Comparison of ENCODE assay signal across 28 cellular contexts in genomic region chr22:35797411-35797810, GRCh38.
"Had no signal": no experiment of that assay in that cellular context is flagged by ENCODE, and none has a peak within 500 bp of the region (broad histone marks: within the 10 kb centered on the region; RNA-seq: fewer than 3 reads in every experiment).

No MANE protein-coding gene starts in this region.

- H3K27ac ChIP-seq: heart right ventricle, hepatocyte, left lung, lower lobe of right lung, neural progenitor cell, neutrophil, parathyroid adenoma, right atrium auricular region, right lobe of liver, thyroid gland, transverse colon, upper lobe of right lung had no signal

- H3K27me3 ChIP-seq: heart right ventricle, hepatocyte, left lung, neural progenitor cell, neutrophil, right atrium auricular region, right lobe of liver, thyroid gland, transverse colon, upper lobe of right lung had no signal

- H3K36me3 ChIP-seq: heart right ventricle, left lung, lower lobe of right lung, neural progenitor cell, neutrophil, right atrium auricular region, right lobe of liver, thyroid gland, transverse colon, upper lobe of right lung had no signal

- H3K9me3 ChIP-seq: heart right ventricle, left lung, lower lobe of right lung, neutrophil, right atrium auricular region, right lobe of liver, thyroid gland, transverse colon, upper lobe of right lung had no signal

- H3K9ac ChIP-seq: neural progenitor cell, parathyroid adenoma had no signal

- H3K4me3 ChIP-seq: heart right ventricle, hepatocyte, left lung, lower lobe of right lung, neural progenitor cell, right atrium auricular region, right lobe of liver, smooth muscle cell, thyroid gland, transverse colon, upper lobe of right lung had no signal

- H2AFZ ChIP-seq: hepatocyte, neural progenitor cell, parathyroid adenoma had no signal

- DNase-seq: heart right ventricle; kidney glomerular epithelial cell; left colon; left lung; lower lobe of right lung; mammary epithelial cell; mesenchymal stem cell; naive B cell; natural killer cell; nephron progenitor cell; occipital lobe; right lobe of liver; stimulated activated CD4-positive, alpha-beta T cell treated with anti-CD3 and anti-CD28 coated beads, Interleukin-1b, Interleukin-23, amount 100 ng/mL, for 48 hours; stimulated activated CD4-positive, alpha-beta T cell treated with anti-CD3 and anti-CD28 coated beads, Interleukin-2, amount 100 ng/mL, for 48 hours; stimulated activated CD4-positive, alpha-beta T cell treated with anti-CD3 and anti-CD28 coated beads, Interleukin-4, amount 100 ng/mL, for 4 hours; stimulated activated CD8-positive, alpha-beta memory T cell treated with anti-CD3 and anti-CD28 coated beads, Interleukin-4, amount 100 ng/mL, for 48 hours; stimulated activated naive CD4-positive, alpha-beta T cell treated with Interleukin-2 at 50 U/mL for 16 hours; stimulated activated naive CD8-positive, alpha-beta T cell treated with anti-CD3 and anti-CD28 coated beads, Interleukin-15, amount 100 ng/mL, for 72 hours; substantia nigra; thyroid gland; transverse colon; upper lobe of right lung had no signal

- H3K4me1 ChIP-seq: left lung, lower lobe of right lung, parathyroid adenoma had no signal

- H3K4me2 ChIP-seq: hepatocyte, neural progenitor cell, smooth muscle cell had no signal
